ENCODE assay signal across 22 cellular contexts in the genomic region with DNA sequence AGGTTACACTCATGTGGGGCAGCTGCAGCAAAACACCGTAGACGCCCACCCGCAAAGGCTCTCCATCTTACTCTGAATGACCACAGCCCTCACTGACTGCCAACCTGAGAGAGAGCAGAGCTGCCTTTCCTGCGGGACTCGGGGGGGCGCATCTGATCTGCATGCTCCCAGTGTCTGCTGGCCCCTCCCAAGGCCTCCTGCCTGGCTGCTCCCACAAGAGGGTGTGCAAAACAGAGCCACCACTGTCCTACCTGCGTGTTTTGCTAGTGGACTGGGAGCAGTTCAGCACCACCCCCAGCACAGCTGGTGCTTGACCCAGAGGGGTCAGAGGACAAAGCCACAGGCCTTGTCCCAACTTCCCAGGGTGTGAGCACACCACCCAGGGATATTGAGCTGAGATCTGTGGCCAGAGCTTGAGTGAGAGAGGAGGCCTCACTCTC.
DNase-seq lines count a peak whose midpoint lies in the region; ATAC-seq, FAIRE-seq and TF ChIP-seq lines count a peak whose summit lies in the region.
"Had no signal": no experiment of that assay in that cellular context is flagged by ENCODE, and none has a peak within 500 bp of the region (broad histone marks: within the 10 kb centered on the region; RNA-seq: fewer than 3 reads in every experiment).

No MANE protein-coding gene starts in this region.

- CTCF ChIA-PET in HepG2 (lab: Yijun Ruan, JAX; ENCODE audit: low intra/inter-chr PET ratio, low total read pairs): no interaction called here

- H2AK5ac ChIP-seq in neuronal stem cell (ENCODE audit: low read depth, low read length): no peak overlapping the region

- no peak overlapping the region for H3K4me2 ChIP-seq in HepG2 (ENCODE audit: low read depth, low read length)
- no peak overlapping the region for H3K4me2 ChIP-seq in neuronal stem cell (ENCODE audit: insufficient read depth, low read length, poor library complexity, severe bottlenecking)
- H3K4me2 ChIP-seq: BLaER1 had no signal

- intact Hi-C loops in HepG2 (cut with micrococcal nuclease; ENCODE audit: unreplicated experiment): no loop called here

- no peak for DNase-seq in stimulated activated naive CD8-positive, alpha-beta T cell treated with anti-CD3 and anti-CD28 coated beads, Interleukin-15, amount 100 ng/mL, for 72 hours
- DNase-seq in stimulated activated naive CD8-positive, alpha-beta T cell treated with anti-CD3 and anti-CD28 coated beads, Interleukin-15, Interleukin-2, amounts not matched to agents 100 U/mL and 50 U/mL, for 24 hours: no peak
- DNase-seq in HepG2 (ENCODE audit: low spot score) (no peak), neuronal stem cell (ENCODE audit: low spot score) (no peak), superior temporal gyrus (ENCODE audit: extremely low spot score) (no peak), GM19238 (ENCODE audit: insufficient read length, low spot score) (no peak)
- DNase-seq: CD4-positive, CD25-positive, alpha-beta regulatory T cell; CD8-positive, alpha-beta T cell; DMS153; DND-41; GOT3; H7; HCEC 1CT had no signal

- H3K9me3 Mint-ChIP-seq in stimulated activated naive CD8-positive, alpha-beta T cell treated with anti-CD3 and anti-CD28 coated beads, Interleukin-15, amount 100 ng/mL, for 72 hours: peaks cover 0 to 8% of the 10 kb centered on the region in 2 donors

- TF ChIP-seq EP300 in HepG2 (IDR thresholded peaks at IDR 0.05; ENCODE audit: low read depth in 2 of 2, low read length in 2 of 2): no peak
- no peak for TF ChIP-seq EP300 in HepG2 (CRISPR knock-in tag; IDR thresholded peaks at IDR 0.05; ENCODE audit: borderline replicate concordance)

- H2BK120ac ChIP-seq in neuronal stem cell (ENCODE audit: low read depth, low read length): no peak overlapping the region

- no peaks in the 10 kb centered on the region for H3K4me1 Mint-ChIP-seq in stimulated activated naive CD8-positive, alpha-beta T cell treated with anti-CD3 and anti-CD28 coated beads, Interleukin-15, amount 100 ng/mL, for 72 hours
- H3K4me1 Mint-ChIP-seq: B cell; CD4-positive, CD25-positive, alpha-beta regulatory T cell had no signal

- H3K36me3 ChIP-seq in HepG2 (replicated peaks in 1 of 2; ENCODE audit: control insufficient read depth in 1 of 2, insufficient read depth in 2 of 2, low read length in 2 of 2) (no peaks in the 10 kb centered on the region), neuronal stem cell (replicated peaks in 1 of 2; ENCODE audit: control insufficient read depth in 2 of 2, insufficient read depth in 2 of 2, low read length in 2 of 2) (no peaks in the 10 kb centered on the region)
- H3K36me3 ChIP-seq: BLaER1 had no signal

- WGBS in HepG2 (ENCODE audit: low lambda C conversion rate): 48% methylated on average over 6 of the region's 7 CpGs
- no CpG with 5 or more reads among the region's 7 CpGs for WGBS in neuronal stem cell (ENCODE audit: extremely low coverage in 2 of 2, insufficient read length in 2 of 2, insufficient replicate concordance in 1 of 2), 2 donors

- no peak overlapping the region for H4K91ac ChIP-seq in neuronal stem cell (ENCODE audit: low read depth, low read length, poor library complexity)

- BruUV-seq in HepG2 (replicated peaks; lab: Mats Ljungman, UMichigan): no TSS peak

- TF ChIP-seq POLR2A in HepG2 (IDR thresholded peaks at IDR 0.05; ENCODE audit: insufficient read depth in 1 of 2, low read depth in 2 of 2, low read length in 2 of 2): no peak

- H3K4me1 ChIP-seq in HepG2 (ENCODE audit: insufficient read depth, low read length) (no peaks in the 10 kb centered on the region), neuronal stem cell (ENCODE audit: control insufficient read depth in 2 of 2, insufficient read depth in 1 of 2, low read depth in 1 of 2, low read length in 2 of 2) (peaks cover 0 to 3% of the 10 kb centered on the region in 2 donors)
- H3K4me1 ChIP-seq: BLaER1 had no signal

- no peak for TF ChIP-seq RAD21 in HepG2 (CRISPR knock-in tag; IDR thresholded peaks at IDR 0.05)

- no peak overlapping the region for H4K8ac ChIP-seq in neuronal stem cell (ENCODE audit: low read depth, low read length)

- peaks cover 35% of the 10 kb centered on the region for H3K27me3 Mint-ChIP-seq in stimulated activated naive CD8-positive, alpha-beta T cell treated with anti-CD3 and anti-CD28 coated beads, Interleukin-15, amount 100 ng/mL, for 72 hours

- H3K27me3 ChIP-seq in HepG2 (ENCODE audit: control insufficient read depth in 1 of 2, insufficient read depth in 2 of 2, low read length in 2 of 2) (peaks cover 0 to 8% of the 10 kb centered on the region in 2 experiments; a peak in 1 of 5 replicates), neuronal stem cell (ENCODE audit: control insufficient read depth in 3 of 3, insufficient read depth in 3 of 3, low read depth in 1 of 3, low read length in 3 of 3) (peaks cover 0 to 6% (median 0%) of the 10 kb centered on the region in 3 experiments)
- H3K27me3 ChIP-seq: BLaER1 had no signal

- ATAC-seq in stimulated activated naive CD8-positive, alpha-beta T cell treated with anti-CD3 and anti-CD28 coated beads, Interleukin-15, amount 100 ng/mL, for 72 hours: peak; percentile 9
- no peak for ATAC-seq in stimulated activated naive CD8-positive, alpha-beta T cell treated with anti-CD3 and anti-CD28 coated beads, Interleukin-15, Interleukin-2, amounts not matched to agents 100 U/mL and 50 U/mL, for 24 hours
- peak; percentile 32; the same call in 2 of the 3 replicates for ATAC-seq in HepG2
- no peak for ATAC-seq in GM21529 (IDR thresholded peaks at IDR 0.05; ENCODE audit: unreplicated experiment)
- ATAC-seq: CD8-positive, alpha-beta T cell had no signal

- no peak overlapping the region for H3K27ac ChIP-seq in HepG2 (ENCODE audit: extremely low read length, insufficient read depth, low read length)
- no peak overlapping the region for H3K27ac ChIP-seq in neuronal stem cell (replicated peaks; ENCODE audit: low read length)
- H3K27ac ChIP-seq: 22Rv1, BLaER1, C4-2B had no signal

- H4K20me1 ChIP-seq in HepG2 (ENCODE audit: insufficient read depth, low read length): no peaks in the 10 kb centered on the region
- H4K20me1 ChIP-seq: BLaER1 had no signal

- no peak overlapping the region for H3K9ac ChIP-seq in HepG2 (ENCODE audit: insufficient read depth, low read depth, low read length)
- peak overlapping the region; percentile 30 for H3K9ac ChIP-seq in neuronal stem cell (ENCODE audit: low read depth, low read length, poor library complexity)
- H3K9ac ChIP-seq: BLaER1 had no signal

- no peak overlapping the region for H3K4me3 Mint-ChIP-seq in stimulated activated naive CD8-positive, alpha-beta T cell treated with anti-CD3 and anti-CD28 coated beads, Interleukin-15, amount 100 ng/mL, for 72 hours
- H3K4me3 Mint-ChIP-seq: B cell; CD4-positive, CD25-positive, alpha-beta regulatory T cell; CD8-positive, alpha-beta T cell had no signal

- H3K9me3 ChIP-seq in HepG2 (ENCODE audit: low read length) (no peaks in the 10 kb centered on the region), neuronal stem cell (replicated peaks in 1 of 2; ENCODE audit: control insufficient read depth in 2 of 2, insufficient read depth in 1 of 2, low read depth in 1 of 2, low read length in 2 of 2) (peaks cover 1 to 2% of the 10 kb centered on the region in 2 donors)

- no peak overlapping the region for H2AFZ ChIP-seq in HepG2 (ENCODE audit: low read length)
- H2AFZ ChIP-seq in neuronal stem cell (ENCODE audit: low read length): no peak overlapping the region

- H3K4me3 ChIP-seq in HepG2 (replicated peaks in 1 of 3; ENCODE audit: insufficient read depth in 1 of 3, low read depth in 2 of 3, low read length in 3 of 3) (no peak overlapping the region), neuronal stem cell (ENCODE audit: low read length in 2 of 2) (no peak overlapping the region)
- H3K4me3 ChIP-seq: BLaER1 had no signal

- no peak overlapping the region for H3K27ac Mint-ChIP-seq in stimulated activated naive CD8-positive, alpha-beta T cell treated with anti-CD3 and anti-CD28 coated beads, Interleukin-15, amount 100 ng/mL, for 72 hours
- H3K27ac Mint-ChIP-seq: B cell; CD4-positive, CD25-positive, alpha-beta regulatory T cell; CD8-positive, alpha-beta T cell had no signal

- no peak overlapping the region for H3K4ac ChIP-seq in neuronal stem cell (ENCODE audit: low read length)

- peak overlapping the region; percentile 47 for H3K23ac ChIP-seq in neuronal stem cell (ENCODE audit: low read depth, low read length, poor library complexity)

- H3K79me1 ChIP-seq in neuronal stem cell (ENCODE audit: low read depth, low read length): no peaks in the 10 kb centered on the region

- peak overlapping the region; percentile 21 for H2BK15ac ChIP-seq in neuronal stem cell (ENCODE audit: low read length)

- H3K79me2 ChIP-seq in HepG2 (ENCODE audit: insufficient read depth, low read length): no peaks in the 10 kb centered on the region

- H2BK12ac ChIP-seq in neuronal stem cell (ENCODE audit: low read length): no peak overlapping the region

- peak overlapping the region; percentile 27 for H3K18ac ChIP-seq in neuronal stem cell (ENCODE audit: low read length)

- TF ChIP-seq CTCF in HepG2 (CRISPR knock-in tag; IDR thresholded peaks at IDR 0.05): no peak

- POLR2A ChIA-PET in HepG2 (lab: Yijun Ruan, JAX): no interaction called here

- no peak for FAIRE-seq in HepG2 (lab: Jason Lieb, UNC)
- FAIRE-seq: A204.1, G401.6, GM12892, GM19239 had no signal

- in situ Hi-C loops in HepG2 (cut with HindIII; ENCODE audit: extremely low pct_ligation_motif_present, low pct_unique_long_range_greater_than_20kb): no loop called here

- H2BK5ac ChIP-seq in neuronal stem cell (ENCODE audit: low read length): peak overlapping the region; percentile 2

- peak overlapping the region; percentile 58 for H3K14ac ChIP-seq in neuronal stem cell (ENCODE audit: low read length)

TF ChIP-seq in HepG2, 621 proteins besides CTCF, POLR2A, EP300 and RAD21 (continues in another document):
- no peak for TF ChIP-seq POLR2AphosphoS2 (IDR thresholded peaks at IDR 0.05; ENCODE audit: low read depth, low read length)
- TF ChIP-seq FOXK2 (IDR thresholded peaks at IDR 0.05): no peak
- no peak for TF ChIP-seq ZNF468 (CRISPR knock-in tag; IDR thresholded peaks at IDR 0.05)
- TF ChIP-seq EEA1 (CRISPR knock-in tag; IDR thresholded peaks at IDR 0.05; ENCODE audit: borderline replicate concordance): no peak
- no peak for TF ChIP-seq ZNF670 (CRISPR knock-in tag; IDR thresholded peaks at IDR 0.05; ENCODE audit: borderline replicate concordance)
- TF ChIP-seq ZNF557 (CRISPR knock-in tag; IDR thresholded peaks at IDR 0.05): no peak

Comparison
In these comparisons a context has a peak if more than half of its experiments do, and no peak if none do; other contexts are left out.
1. ATAC-seq: peak in stimulated activated naive CD8-positive, alpha-beta T cell treated with anti-CD3 and anti-CD28 coated beads, Interleukin-15, amount 100 ng/mL, for 72 hours (single experiment) and HepG2 (single experiment); none in stimulated activated naive CD8-positive, alpha-beta T cell treated with anti-CD3 and anti-CD28 coated beads, Interleukin-15, Interleukin-2, amounts not matched to agents 100 U/mL and 50 U/mL, for 24 hours (single experiment) and GM21529 (single experiment).